Comparison of ENCODE assay signal across 8 cellular contexts in the genomic region with DNA sequence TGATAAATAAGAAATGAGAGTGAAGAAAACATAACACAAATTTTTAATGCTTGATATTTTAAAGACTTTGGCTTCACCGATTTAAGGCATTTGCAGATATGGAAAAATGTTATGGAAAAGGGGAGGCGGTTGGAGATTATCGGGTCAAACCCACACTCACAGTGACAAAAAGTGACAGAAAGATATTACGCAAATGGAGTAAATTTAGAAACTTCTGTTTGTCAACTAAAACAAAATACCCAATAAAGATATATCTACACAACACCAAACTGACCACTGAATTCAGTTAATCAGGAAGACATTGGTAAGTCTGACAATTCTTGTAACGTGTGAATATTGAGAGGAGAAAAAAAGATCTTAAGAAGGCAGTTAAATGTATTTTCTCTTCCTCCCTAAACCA. TPM values are rescaled to one million over a fixed set of nuclear protein-coding genes. Genes with fewer than 3 reads are reported as not detected.
DNase-seq lines count a peak whose midpoint lies in the region; ATAC-seq and TF ChIP-seq lines count a peak whose summit lies in the region.

No MANE protein-coding gene starts in this region.

- H3K9me3 ChIP-seq in heart right ventricle (no peaks in the 10 kb centered on the region), left lung (no peaks in the 10 kb centered on the region), upper lobe of right lung (no peaks in the 10 kb centered on the region)

- ATAC-seq in heart right ventricle, result no peak
- no peak for ATAC-seq in Right ventricle myocardium inferior
- no peak for ATAC-seq in activated naive CD8-positive, alpha-beta T cell treated with anti-CD3 and anti-CD28 coated beads, Interleukin-2, amount 50 U/mL, for 24 hours
- ATAC-seq in left lung, result no peak
- ATAC-seq in upper lobe of right lung, result no peak
- ATAC-seq in GM19397 (IDR thresholded peaks at IDR 0.05; ENCODE audit: unreplicated experiment), result no peak

- TF ChIP-seq CTCF in heart right ventricle (IDR thresholded peaks at IDR 0.05) (no peak), left lung (IDR thresholded peaks at IDR 0.05) (no peak), upper lobe of right lung (IDR thresholded peaks at IDR 0.05) (no peak)

- no peaks in the 10 kb centered on the region for H3K9me3 Mint-ChIP-seq in activated naive CD8-positive, alpha-beta T cell treated with anti-CD3 and anti-CD28 coated beads, Interleukin-2, amount 50 U/mL, for 24 hours

- H3K27ac ChIP-seq in heart right ventricle (peak overlapping the region in 7 of 10 donors; percentile 90 to 98 (median 96)), left lung (peak overlapping the region; percentile 5 to 99), upper lobe of right lung (no peak overlapping the region)

- H3K4me1 Mint-ChIP-seq in activated naive CD8-positive, alpha-beta T cell treated with anti-CD3 and anti-CD28 coated beads, Interleukin-2, amount 50 U/mL, for 24 hours, result peaks cover 62% of the 10 kb centered on the region

- H3K4me3 ChIP-seq in heart right ventricle (peak overlapping the region in 9 of 10 donors; percentile 74 to 97 (median 86)), left lung (peak overlapping the region; percentile 77 to 93), upper lobe of right lung (peak overlapping the region; percentile 90)

- H3K36me3 Mint-ChIP-seq in activated naive CD8-positive, alpha-beta T cell treated with anti-CD3 and anti-CD28 coated beads, Interleukin-2, amount 50 U/mL, for 24 hours (ENCODE audit: low read depth), result no peaks in the 10 kb centered on the region

- H3K27me3 ChIP-seq in heart right ventricle (no peaks in the 10 kb centered on the region), left lung (no peaks in the 10 kb centered on the region), upper lobe of right lung (no peaks in the 10 kb centered on the region)

- no peak overlapping the region for H3K27ac Mint-ChIP-seq in activated naive CD8-positive, alpha-beta T cell treated with anti-CD3 and anti-CD28 coated beads, Interleukin-2, amount 50 U/mL, for 24 hours

- DNase-seq in heart right ventricle (no peak), Right ventricle myocardium inferior (ENCODE audit: missing footprints) (no peak), left lung (no peak), upper lobe of right lung (no peak), GM03348 (ENCODE audit: low spot score) (no peak)
- DNase-seq in activated naive CD8-positive, alpha-beta T cell treated with anti-CD3 and anti-CD28 coated beads, Interleukin-2, amount 50 U/mL, for 24 hours, result no peak
- no peak for DNase-seq in stimulated activated CD4-positive, alpha-beta T cell treated with anti-CD3 and anti-CD28 coated beads, Interleukin-2, amount 100 ng/mL, for 48 hours

- H3K4me3 Mint-ChIP-seq in activated naive CD8-positive, alpha-beta T cell treated with anti-CD3 and anti-CD28 coated beads, Interleukin-2, amount 50 U/mL, for 24 hours, result peak overlapping the region; percentile 93

- WGBS in heart right ventricle, 2 donors, result 13 to 20% methylated on average over 5 of the region's 5 CpGs

- intact Hi-C loops in heart right ventricle (cut with DNase I) (loop anchor here in 7 of 10 donors (5.0 to 10.0 kb wide), 11 partner anchors 35 to 378 kb away; a partner anchor contains a TSS), Right ventricle myocardium inferior (cut with DNase I) (loop anchor here (5.0 to 10.0 kb wide), 2 partner anchors 45 to 118 kb away; no protein-coding TSS in a partner anchor), left lung (cut with DNase I) (loop anchor here in 1 of 2 donors (5.0 kb wide), 1 partner anchor 375 kb away; no protein-coding TSS in a partner anchor), upper lobe of right lung (cut with DNase I) (no loop called here)

- no peaks in the 10 kb centered on the region for H3K36me3 ChIP-seq in heart right ventricle
- H3K36me3 ChIP-seq in left lung, result no peaks in the 10 kb centered on the region
- no peaks in the 10 kb centered on the region for H3K36me3 ChIP-seq in upper lobe of right lung

- no peaks in the 10 kb centered on the region for H3K27me3 Mint-ChIP-seq in activated naive CD8-positive, alpha-beta T cell treated with anti-CD3 and anti-CD28 coated beads, Interleukin-2, amount 50 U/mL, for 24 hours

- H3K4me1 ChIP-seq in heart right ventricle, result peaks cover 0 to 72% (median 60%) of the 10 kb centered on the region in 9 donors
- peaks cover 12 to 76% of the 10 kb centered on the region in 2 donors for H3K4me1 ChIP-seq in left lung
- H3K4me1 ChIP-seq in upper lobe of right lung, result peaks cover 25% of the 10 kb centered on the region

RNA-seq across cellular contexts. Expression of a gene that starts 2.5 kb away (rescaled TPM):
- total RNA-seq in heart right ventricle (10 to 100 TPM; 46.3 to 73.5 (median 60.5) TPM), Right ventricle myocardium inferior (43.9 TPM), left lung (10 to 100 TPM; 62.9 to 87.2 TPM), upper lobe of right lung (80.4 TPM)
- polyA plus RNA-seq in heart right ventricle, result 10 to 100 TPM; 11.5 to 43.7 TPM
